25 cellular contexts compared by ENCODE assay signal in genomic region chr20:48614593-48615274, GRCh38.
DNase-seq lines count a peak whose midpoint lies in the region; ATAC-seq, FAIRE-seq and TF ChIP-seq lines count a peak whose summit lies in the region.
"Had no signal": no experiment of that assay in that cellular context is flagged by ENCODE, and none has a peak within 500 bp of the region (broad histone marks: within the 10 kb centered on the region; RNA-seq: fewer than 3 reads in every experiment).

No MANE protein-coding gene starts in this region.

- ATAC-seq in HepG2, result no peak
- no peak for ATAC-seq in GM21367 (IDR thresholded peaks at IDR 0.05; ENCODE audit: unreplicated experiment)
- ATAC-seq in HG03565 (IDR thresholded peaks at IDR 0.05; ENCODE audit: unreplicated experiment), result no peak
- ATAC-seq: activated CD8-positive, alpha-beta T cell treated with anti-CD3 and anti-CD28 coated beads, Interleukin-2, amount 10 ng/mL, durations not matched to agents 7 days and 5 days; activated naive CD4-positive, alpha-beta T cell treated with anti-CD3 and anti-CD28 coated beads, Interleukin-2, amount 50 U/mL, for 72 hours; activated T-cell treated with anti-CD3 and anti-CD28 coated beads, Interleukin-2, amount 50 U/mL, for 72 hours; GM23338; left lobe of liver had no signal

- intact Hi-C loops in HepG2 (cut with micrococcal nuclease; ENCODE audit: unreplicated experiment), result no loop called here

- no peak overlapping the region for H2AFZ ChIP-seq in HepG2 (ENCODE audit: low read length)
- H2AFZ ChIP-seq: GM23338 had no signal

- H3K27ac ChIP-seq in HepG2 (ENCODE audit: extremely low read length, insufficient read depth, low read length), result no peak overlapping the region
- H3K27ac ChIP-seq: KMS-11, prostate gland, tibial artery had no signal

- 36% methylated on average over 12 of the region's 12 CpGs for WGBS in HepG2 (ENCODE audit: low lambda C conversion rate)

- BruUV-seq in HepG2 (replicated peaks; lab: Mats Ljungman, UMichigan), result no TSS peak

- TF ChIP-seq EP300 in HepG2 (IDR thresholded peaks at IDR 0.05; ENCODE audit: low read depth in 2 of 2, low read length in 2 of 2) (no peak), HepG2 (CRISPR knock-in tag; IDR thresholded peaks at IDR 0.05; ENCODE audit: borderline replicate concordance) (no peak)

- no peak overlapping the region for H3K9ac ChIP-seq in HepG2 (ENCODE audit: insufficient read depth, low read depth, low read length)
- H3K9ac ChIP-seq: KMS-11 had no signal

- in situ Hi-C loops in HepG2 (cut with HindIII; ENCODE audit: extremely low pct_ligation_motif_present, low pct_unique_long_range_greater_than_20kb), result loop anchor here (25.0 kb wide), 1 partner anchor 202 kb away; no protein-coding TSS in a partner anchor

- TF ChIP-seq CTCF in NB4 (IDR thresholded peaks at IDR 0.05; ENCODE audit: low read depth, low read length), result no peak
- no peak for TF ChIP-seq CTCF in HepG2 (CRISPR knock-in tag; IDR thresholded peaks at IDR 0.05)

- TF ChIP-seq RAD21 in HepG2 (CRISPR knock-in tag; IDR thresholded peaks at IDR 0.05), result no peak

- CTCF ChIA-PET in HepG2 (lab: Yijun Ruan, JAX; ENCODE audit: low intra/inter-chr PET ratio, low total read pairs), result no interaction called here

- H3K79me2 ChIP-seq in HepG2 (ENCODE audit: insufficient read depth, low read length), result no peaks in the 10 kb centered on the region

- POLR2A ChIA-PET in HepG2 (lab: Yijun Ruan, JAX), result no interaction called here

- no peaks in the 10 kb centered on the region for H3K36me3 ChIP-seq in HepG2 (replicated peaks in 1 of 2; ENCODE audit: control insufficient read depth in 1 of 2, insufficient read depth in 2 of 2, low read length in 2 of 2)
- H3K36me3 ChIP-seq: prostate gland, tibial artery had no signal

- H3K4me2 ChIP-seq in HepG2 (ENCODE audit: low read depth, low read length), result no peak overlapping the region
- H3K4me2 ChIP-seq: GM23338, KMS-11, smooth muscle cell had no signal

- H3K4me1 ChIP-seq in HepG2 (ENCODE audit: insufficient read depth, low read length), result peaks cover 7% of the 10 kb centered on the region
- H3K4me1 ChIP-seq: prostate gland had no signal

- H4K20me1 ChIP-seq in HepG2 (ENCODE audit: insufficient read depth, low read length), result no peaks in the 10 kb centered on the region

- TF ChIP-seq POLR2A in NB4 (IDR thresholded peaks at IDR 0.05; ENCODE audit: extremely low read depth, insufficient read length) (no peak), HepG2 (IDR thresholded peaks at IDR 0.05; ENCODE audit: insufficient read depth in 1 of 2, low read depth in 2 of 2, low read length in 2 of 2) (no peak)

- H3K9me3 ChIP-seq in HepG2 (ENCODE audit: low read length), result no peaks in the 10 kb centered on the region
- H3K9me3 ChIP-seq: prostate gland, tibial artery had no signal

- H3K27me3 ChIP-seq in HepG2 (ENCODE audit: control insufficient read depth in 1 of 2, insufficient read depth in 2 of 2, low read length in 2 of 2), result peaks cover 3% of the 10 kb centered on the region in 2 experiments; a peak in 3 of 5 replicates
- H3K27me3 ChIP-seq: tibial artery had no signal

- FAIRE-seq in HepG2 (lab: Jason Lieb, UNC), result no peak
- FAIRE-seq: colon, GM12891 had no signal

- H3K4me3 ChIP-seq in NB4 (ENCODE audit: low read depth, low read length) (no peak overlapping the region), HepG2 (replicated peaks in 1 of 3; ENCODE audit: insufficient read depth in 1 of 3, low read depth in 2 of 3, low read length in 3 of 3) (no peak overlapping the region)
- H3K4me3 ChIP-seq: GM23338, prostate gland, smooth muscle cell, tibial artery had no signal

- DNase-seq in ELF-1 (ENCODE audit: low read depth, low spot score) (peak; percentile 52), NB4 (ENCODE audit: low read depth) (peak; percentile 59), amniotic epithelial cell (ENCODE audit: low read depth) (peak; percentile 18), HepG2 (ENCODE audit: low spot score) (no peak), UCSD-AML1 (lab: John Stamatoyannopoulos, UW; ENCODE audit: unreplicated experiment) (no peak), NCI-H146 treated with DMSO at 0.1 percent for 48 hours (lab: John Stamatoyannopoulos, UW; ENCODE audit: unreplicated experiment) (no peak)
- DNase-seq: activated B cell treated with CpG ODN at 0.5 μM for 24 hours; activated CD8-positive, alpha-beta T cell treated with anti-CD3 and anti-CD28 coated beads, Interleukin-2, amount 10 ng/mL, durations not matched to agents 7 days and 5 days; activated T-cell treated with anti-CD3 and anti-CD28 coated beads, Interleukin-2, amount 50 U/mL, for 72 hours; GF-D8; glutamatergic neuron; NCI-H1105 treated with DMSO at 0.1 percent for 48 hours; NCI-H510A; stimulated activated CD4-positive, alpha-beta T cell treated with anti-CD3 and anti-CD28 coated beads, Interleukin-4, amount 100 ng/mL, for 1 hour had no signal

TF ChIP-seq in HepG2, 621 proteins besides CTCF, POLR2A, EP300 and RAD21:
- TF ChIP-seq IRF1 (CRISPR knock-in tag; IDR thresholded peaks at IDR 0.05; ENCODE audit: low read depth) (no peak), ZNF781 (CRISPR knock-in tag; IDR thresholded peaks at IDR 0.05; ENCODE audit: borderline replicate concordance, not compliant biosample characterization) (no peak), CEBPB (IDR thresholded peaks at IDR 0.05; ENCODE audit: borderline replicate concordance, low read depth, low read length) (peak; percentile 87), SMC3 (IDR thresholded peaks at IDR 0.05; ENCODE audit: low read length) (0 out of 2 replicates have a peak, but pooled peaks have one; percentile 5), THYN1 (CRISPR knock-in tag; IDR thresholded peaks at IDR 0.05; ENCODE audit: borderline replicate concordance, low read depth) (no peak), ZNF773 (CRISPR knock-in tag; IDR thresholded peaks at IDR 0.05; ENCODE audit: borderline replicate concordance) (no peak), HOXA9 (CRISPR knock-in tag; IDR thresholded peaks at IDR 0.05; ENCODE audit: borderline replicate concordance) (no peak), SCMH1 (CRISPR knock-in tag; IDR thresholded peaks at IDR 0.05; ENCODE audit: borderline replicate concordance) (no peak)

Comparison
In these comparisons a context has a peak if more than half of its experiments do, and no peak if none do; other contexts are left out.
1. DNase-seq: peak in ELF-1 (single experiment), NB4 (single experiment) and amniotic epithelial cell (single experiment); none in HepG2 (single experiment), UCSD-AML1 (single experiment) and NCI-H146 treated with DMSO at 0.1 percent for 48 hours (single experiment).